ENCODE assay signal across 26 cellular contexts in genomic region chr2:213787869-213788268, GRCh38.
A peak's percentile ranks its signal among the peaks of the same experiment; 100 is the strongest.
DNase-seq lines count a peak whose midpoint lies in the region; ATAC-seq, FAIRE-seq and TF ChIP-seq lines count a peak whose summit lies in the region.
"Had no signal": no experiment of that assay in that cellular context is flagged by ENCODE, and none has a peak within 500 bp of the region (broad histone marks: within the 10 kb centered on the region; RNA-seq: fewer than 3 reads in every experiment).

No MANE protein-coding gene starts in this region.

- no TSS peak for BruUV-seq in GM12878 (replicated peaks; lab: Mats Ljungman, UMichigan)

- peak; percentile 59 for FAIRE-seq in GM12878 (lab: Jason Lieb, UNC)
- FAIRE-seq: H54, islet of Langerhans had no signal

- TF ChIP-seq CTCF in GM12878 (IDR thresholded peaks at IDR 0.05 in 2 of 3, conservative IDR thresholded peaks at IDR 0.05 in 1 of 3; ENCODE audit: control insufficient read depth in 2 of 3, extremely low read depth in 1 of 3, insufficient read depth in 1 of 3, low read depth in 3 of 3, low read length in 3 of 3): no peak
- no peak for TF ChIP-seq CTCF in esophagus squamous epithelium (IDR thresholded peaks at IDR 0.05)
- TF ChIP-seq CTCF in prostate gland (IDR thresholded peaks at IDR 0.05): no peak

- H2AFZ ChIP-seq in GM12878 (ENCODE audit: control insufficient read depth, low read depth, low read length): no peak overlapping the region

- 18% methylated on average over 2 of the region's 2 CpGs for WGBS in GM12878 (ENCODE audit: insufficient coverage, insufficient replicate concordance, low lambda C conversion rate, missing lambda C conversion rate)
- 81 to 84% methylated on average over 2 of the region's 2 CpGs for WGBS in esophagus squamous epithelium, 2 donors
- WGBS in prostate gland: 94% methylated on average over 2 of the region's 2 CpGs

- H3K27ac ChIP-seq in GM12878 (ENCODE audit: control insufficient read depth, insufficient read depth) (no peak overlapping the region), esophagus squamous epithelium (no peak overlapping the region), prostate gland (no peak overlapping the region)
- H3K27ac ChIP-seq: cardiac muscle cell, sigmoid colon had no signal

- H3K27me3 ChIP-seq in GM12878 (replicated peaks in 1 of 2; ENCODE audit: control insufficient read depth in 2 of 2, insufficient read depth in 2 of 2, low read length in 1 of 2): no peaks in the 10 kb centered on the region
- H3K27me3 ChIP-seq in esophagus squamous epithelium: no peaks in the 10 kb centered on the region
- no peaks in the 10 kb centered on the region for H3K27me3 ChIP-seq in prostate gland (replicated peaks; ENCODE audit: insufficient read depth)
- H3K27me3 ChIP-seq: cardiac muscle cell, sigmoid colon had no signal

- CTCF ChIA-PET in GM12878 (lab: Yijun Ruan, JAX): interaction anchor here (0.7 kb wide), 1 partner anchor 96 kb away, joined by 3 read pairs; no protein-coding TSS in a partner anchor

- in situ Hi-C loops in GM12878 (cut with MboI): no loop called here

- H3K36me3 ChIP-seq in GM12878 (ENCODE audit: control insufficient read depth in 2 of 2, insufficient read depth in 2 of 2, low read length in 1 of 2): no peaks in the 10 kb centered on the region
- no peaks in the 10 kb centered on the region for H3K36me3 ChIP-seq in esophagus squamous epithelium
- H3K36me3 ChIP-seq in prostate gland: no peaks in the 10 kb centered on the region
- H3K36me3 ChIP-seq: cardiac muscle cell, sigmoid colon had no signal

- RAD21 ChIA-PET in GM12878 (lab: Charles Lee; ENCODE audit: unreplicated experiment): interaction anchor here (0.9 to 3.1 kb wide), 2 partner anchors 22 to 36 kb away, joined by 4 to 13 read pairs; no protein-coding TSS in a partner anchor

- peak; percentile 22 to 55; a peak in 2 of 4 replicates for TF ChIP-seq EP300 in GM12878 (IDR thresholded peaks at IDR 0.05; ENCODE audit: borderline replicate concordance in 1 of 2, control insufficient read depth in 1 of 2, low read depth in 2 of 2, low read length in 2 of 2)

- no peaks in the 10 kb centered on the region for H4K20me1 ChIP-seq in GM12878 (ENCODE audit: control insufficient read depth, insufficient read depth)

- intact Hi-C loops in GM12878 (cut with micrococcal nuclease; ENCODE audit: unreplicated experiment): no loop called here
- intact Hi-C loops in esophagus squamous epithelium (cut with DNase I): no loop called here
- intact Hi-C loops in Right ventricle myocardium inferior (cut with DNase I): no loop called here
- intact Hi-C loops in prostate gland (cut with DNase I): no loop called here

- no peak overlapping the region for H3K4me3 ChIP-seq in GM12878
- H3K4me3 ChIP-seq in esophagus squamous epithelium: no peak overlapping the region
- no peak overlapping the region for H3K4me3 ChIP-seq in prostate gland
- H3K4me3 ChIP-seq: cardiac muscle cell, sigmoid colon had no signal

- TF ChIP-seq POLR2A in GM12878 (IDR thresholded peaks at IDR 0.05; ENCODE audit: low read depth, low read length): no peak
- no peak for TF ChIP-seq POLR2A in esophagus squamous epithelium (IDR thresholded peaks at IDR 0.05)
- TF ChIP-seq POLR2A in prostate gland (IDR thresholded peaks at IDR 0.05): no peak

- ATAC-seq in GM18868 (IDR thresholded peaks at IDR 0.05; ENCODE audit: unreplicated experiment): peak; percentile 82
- peak; percentile 71 for ATAC-seq in GM21723 (IDR thresholded peaks at IDR 0.05; ENCODE audit: unreplicated experiment)
- ATAC-seq in HG03175 (IDR thresholded peaks at IDR 0.05; ENCODE audit: unreplicated experiment): peak; percentile 95
- peak; percentile 79 for ATAC-seq in GM12878
- no peak for ATAC-seq in Right ventricle myocardium inferior

- TF ChIP-seq RAD21 in GM12878 (IDR thresholded peaks at IDR 0.05; ENCODE audit: insufficient read depth, low read depth, low read length): no peak

- H3K9me3 ChIP-seq in GM12878 (replicated peaks; ENCODE audit: control insufficient read depth, insufficient read depth, low read length) (no peaks in the 10 kb centered on the region), esophagus squamous epithelium (no peaks in the 10 kb centered on the region), prostate gland (no peaks in the 10 kb centered on the region)
- H3K9me3 ChIP-seq: sigmoid colon had no signal

- no peaks in the 10 kb centered on the region for H3K79me2 ChIP-seq in GM12878 (ENCODE audit: control insufficient read depth, insufficient read depth, low read length)

- POLR2A ChIA-PET in GM12878 (lab: Charles Lee): no interaction called here

- H3K4me1 ChIP-seq in GM12878 (ENCODE audit: control insufficient read depth, insufficient read depth, low read length) (no peaks in the 10 kb centered on the region), esophagus squamous epithelium (no peaks in the 10 kb centered on the region), prostate gland (replicated peaks) (no peaks in the 10 kb centered on the region)
- H3K4me1 ChIP-seq: sigmoid colon had no signal

- DNase-seq in GM12878 (ENCODE audit: low read depth, low spot score) (no peak), NCI-H1048 (lab: John Stamatoyannopoulos, UW) (no peak), esophagus squamous epithelium (lab: John Stamatoyannopoulos, UW) (no peak), Right ventricle myocardium inferior (ENCODE audit: missing footprints) (no peak), prostate gland (ENCODE audit: low spot score) (no peak)
- DNase-seq: activated CD4-positive, CD25-positive, alpha-beta regulatory T cell treated with anti-CD3 and anti-CD28 coated beads, Interleukin-2, amount 50 U/mL, for 72 hours; activated naive CD4-positive, alpha-beta T cell treated with anti-CD3 and anti-CD28 coated beads for 36 hours; activated T-cell treated with anti-CD3 and anti-CD28 coated beads, Interleukin-2, amount 50 U/mL, for 1 hour; amniotic stem cell; CD8-positive, alpha-beta memory T cell; cortex of kidney; DMS153; endodermal cell; Karpas-422; NCI-H187; NCI-H2227 treated with DMSO at 0.1 percent for 48 hours; NCI-H748 treated with DMSO at 0.1 percent for 48 hours; sigmoid colon; stimulated activated CD4-positive, alpha-beta T cell treated with anti-CD3 and anti-CD28 coated beads, Interleukin-15, amount 100 ng/mL, for 24 hours; trophoblast cell had no signal

- SMC1A ChIA-PET in GM12878 (lab: Charles Lee; ENCODE audit: uncharacterized antibody, unreplicated experiment): interaction anchor here (1.8 to 2.7 kb wide), 3 partner anchors 14 to 34 kb away, joined by 5 to 14 read pairs (median 9); no protein-coding TSS in a partner anchor

- H3K4me2 ChIP-seq in GM12878 (ENCODE audit: control insufficient read depth, insufficient read depth): no peak overlapping the region

- no peak overlapping the region for H3K9ac ChIP-seq in GM12878 (ENCODE audit: control insufficient read depth, insufficient read depth, low read length)

TF ChIP-seq in GM12878, 131 proteins besides CTCF, POLR2A, EP300 and RAD21 (continues in another document):
- 0 out of 2 replicates have a peak, but pooled peaks have one; percentile 16 for TF ChIP-seq MTA2 (IDR thresholded peaks at IDR 0.05; ENCODE audit: low read depth)
- peak; percentile 23; the same call in 1 of the 2 replicates for TF ChIP-seq ATF2 (IDR thresholded peaks at IDR 0.05; ENCODE audit: low read length)
- 0 out of 2 replicates have a peak, but pooled peaks have one; percentile 29 for TF ChIP-seq IRF4 (IDR thresholded peaks at IDR 0.05; ENCODE audit: low read depth, low read length)
- no peak for TF ChIP-seq TAF1 (IDR thresholded peaks at IDR 0.05; ENCODE audit: borderline replicate concordance, low read depth, low read length)
- no peak for TF ChIP-seq FOXK2 (IDR thresholded peaks at IDR 0.05)
- peak; percentile 47; the same call in 1 of the 2 replicates for TF ChIP-seq NFIC (IDR thresholded peaks at IDR 0.05; ENCODE audit: low read depth, low read length)
- TF ChIP-seq SIN3A (IDR thresholded peaks at IDR 0.05; ENCODE audit: low read depth, low read length): no peak
- TF ChIP-seq MXI1 (IDR thresholded peaks at IDR 0.05; ENCODE audit: low read depth, low read length): no peak
- TF ChIP-seq JUNB (IDR thresholded peaks at IDR 0.05): peak; percentile 91
- no peak for TF ChIP-seq IKZF1 (conservative IDR thresholded peaks at IDR 0.05)
